8 cellular contexts compared by ENCODE assay signal in the genomic region with DNA sequence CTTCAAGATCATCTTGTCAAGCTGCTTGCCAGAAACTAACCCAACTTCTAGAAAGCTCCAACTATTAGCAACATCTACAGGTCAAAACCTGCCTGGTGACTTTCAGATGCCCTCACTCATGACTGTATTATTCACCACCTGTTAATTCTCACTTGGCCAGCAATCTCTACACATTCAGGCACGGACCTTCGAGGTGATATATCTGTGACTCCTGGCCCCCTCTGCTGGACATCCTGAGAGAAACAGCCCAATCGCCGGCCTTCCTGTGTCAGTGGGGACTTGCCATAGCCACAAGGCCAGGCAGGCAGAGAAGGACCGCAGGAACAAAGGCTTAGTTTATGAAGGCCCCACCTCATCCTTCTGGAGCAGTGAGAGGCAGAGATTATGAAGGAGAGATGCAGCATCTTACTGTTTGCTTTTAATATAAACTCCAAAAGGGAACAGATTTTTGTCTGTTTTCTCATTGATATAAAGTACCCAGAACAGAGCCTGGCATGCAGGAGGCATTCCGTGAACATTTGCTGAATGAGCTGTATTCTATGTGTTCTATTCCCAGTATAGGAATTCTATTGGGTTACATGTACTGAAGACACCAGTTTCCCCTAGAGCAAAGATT. TPM values are rescaled to one million over a fixed set of nuclear protein-coding genes. Genes with fewer than 3 reads are reported as not detected.
DNase-seq lines count a peak whose midpoint lies in the region; ATAC-seq and TF ChIP-seq lines count a peak whose summit lies in the region.

No MANE protein-coding gene starts in this region.

- no peaks in the 10 kb centered on the region for H3K9me3 Mint-ChIP-seq in MCF 10A (ENCODE audit: unreplicated experiment)

- WGBS in iPS DF 6.9 (ENCODE audit: insufficient coverage, insufficient read length): no CpG with 5 or more reads among the region's 6 CpGs

- peaks cover 44% of the 10 kb centered on the region for H3K36me3 Mint-ChIP-seq in MCF 10A (ENCODE audit: insufficient read depth, unreplicated experiment)

- POLR2A ChIA-PET in MCF 10A (lab: Yijun Ruan, JAX): no interaction called here

- H3K27me3 Mint-ChIP-seq in MCF 10A (ENCODE audit: insufficient read depth, unreplicated experiment): no peaks in the 10 kb centered on the region

- H3K9me3 ChIP-seq in iPS DF 6.9 (ENCODE audit: control insufficient read depth, insufficient read depth, low read length): no peaks in the 10 kb centered on the region

- TF ChIP-seq CTCF in MCF 10A (IDR thresholded peaks at IDR 0.05; ENCODE audit: unreplicated experiment): peak; percentile 71

- no peak overlapping the region for H3K27ac Mint-ChIP-seq in MCF 10A (ENCODE audit: low read depth, unreplicated experiment)

- peaks cover 13% of the 10 kb centered on the region for H3K36me3 ChIP-seq in iPS DF 6.9 (ENCODE audit: control insufficient read depth, insufficient read depth, low read length)

- peak; percentile 58 for ATAC-seq in GM21423 (IDR thresholded peaks at IDR 0.05; ENCODE audit: unreplicated experiment)
- ATAC-seq in HG02970 (IDR thresholded peaks at IDR 0.05; ENCODE audit: low FRiP score, unreplicated experiment): no peak

- no peaks in the 10 kb centered on the region for H3K27me3 ChIP-seq in iPS DF 6.9 (ENCODE audit: control insufficient read depth, insufficient read depth, low read length)

- intact Hi-C loops in MCF 10A (cut with micrococcal nuclease): loop anchor here (1.0 to 10.0 kb wide), 3 partner anchors 851 to 1234 kb away; a partner anchor contains a TSS

- CTCF ChIA-PET in MCF 10A (lab: Yijun Ruan, JAX): interaction anchor here (0.6 to 1.9 kb wide), 12 partner anchors 9 to 1242 kb away, joined by 3 to 18 read pairs (median 4); no protein-coding TSS in a partner anchor

- H3K27ac ChIP-seq in iPS DF 6.9 (ENCODE audit: low read length): no peak overlapping the region

- DNase-seq in CD1c-positive myeloid dendritic cell (ENCODE audit: extremely low spot score) (peak; percentile 44), NCI-H1048 (lab: John Stamatoyannopoulos, UW) (peak; percentile 14), SW480 (ENCODE audit: low spot score) (peak; percentile 68), MCF 10A (ENCODE audit: unreplicated experiment) (peak; percentile 75), iPS DF 6.9 (ENCODE audit: low read depth, low spot score) (peak; percentile 55), smooth muscle cell of the brain vasculature (ENCODE audit: low read depth, low spot score) (peak; percentile 37)

- no peak overlapping the region for H3K4me3 Mint-ChIP-seq in MCF 10A (ENCODE audit: unreplicated experiment)

- no TSS peak for BruUV-seq in MCF 10A (replicated peaks; lab: Mats Ljungman, UMichigan)

- no peaks in the 10 kb centered on the region for H3K4me1 ChIP-seq in iPS DF 6.9 (ENCODE audit: control insufficient read depth, insufficient read depth, low read length)

- peaks cover 5% of the 10 kb centered on the region for H3K4me1 Mint-ChIP-seq in MCF 10A (ENCODE audit: insufficient read depth, unreplicated experiment)

- no peak overlapping the region for H3K4me3 ChIP-seq in iPS DF 6.9 (ENCODE audit: low read length)

RNA-seq across cellular contexts. Expression of a gene that starts 24.4 kb away (rescaled TPM):
- not detected in 2 replicates for total RNA-seq in MCF 10A (2022)

Comparison
In these comparisons a context has a peak if more than half of its experiments do, and no peak if none do; other contexts are left out.
1. DNase-seq: peak in every context shown above with its lines; median percentile 75 in MCF 10A; 68 in SW480; 55 in iPS DF 6.9; 44 in CD1c-positive myeloid dendritic cell; 37 in smooth muscle cell of the brain vasculature; 14 in NCI-H1048.